ENCODE assay signal across 9 cellular contexts in the genomic region with DNA sequence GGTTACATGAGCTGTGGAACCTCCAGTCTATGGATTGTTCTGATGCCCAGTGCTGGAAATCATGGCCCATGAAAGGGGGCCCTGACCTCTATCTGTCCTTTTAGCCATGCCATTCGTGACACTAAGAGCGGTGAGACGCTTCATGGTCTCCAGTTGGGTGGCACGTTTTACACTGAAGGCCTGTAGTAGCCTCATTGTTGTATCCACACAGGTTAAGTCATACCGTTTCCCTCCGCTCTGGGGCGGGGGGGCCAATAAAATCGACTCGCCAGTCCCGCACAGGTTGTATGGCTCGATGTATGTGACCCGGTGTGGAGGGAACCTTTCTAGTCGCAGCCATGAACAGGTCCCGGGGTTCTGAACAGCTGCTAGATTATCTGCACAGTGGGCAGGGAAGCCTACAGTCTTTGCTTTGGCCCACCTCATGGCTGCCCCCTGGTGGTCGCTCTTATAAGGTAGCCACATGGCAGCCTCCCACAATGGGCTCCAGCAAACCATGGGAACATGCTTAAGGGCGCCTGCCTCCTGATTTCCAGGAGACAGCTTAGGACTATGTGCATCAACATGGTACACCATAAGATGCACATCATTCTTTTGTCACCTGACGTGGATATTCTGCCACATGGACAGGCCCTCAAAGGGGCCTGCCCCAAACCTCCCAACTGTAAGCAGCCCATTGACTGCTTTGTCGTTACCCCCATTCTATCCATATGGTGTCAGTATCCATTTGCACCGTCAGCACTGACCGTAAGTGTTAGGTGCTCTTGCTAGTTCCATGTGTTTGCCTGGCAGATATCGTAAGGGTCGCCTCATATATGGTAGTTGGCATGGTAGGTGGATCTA. TPM values are rescaled to one million over a fixed set of nuclear protein-coding genes. Genes with fewer than 3 reads are reported as not detected.
DNase-seq lines count a peak whose midpoint lies in the region; ATAC-seq lines count a peak whose summit lies in the region.
"Had no signal": no experiment of that assay in that cellular context is flagged by ENCODE, and none has a peak within 500 bp of the region (broad histone marks: within the 10 kb centered on the region; RNA-seq: fewer than 3 reads in every experiment).

No MANE protein-coding gene starts in this region.

- H2BK12ac ChIP-seq in mesenchymal stem cell (ENCODE audit: low read length in 2 of 2) = no peak overlapping the region

- H3K4me3 Mint-ChIP-seq in activated CD8-positive, alpha-beta T cell treated with anti-CD3 and anti-CD28 coated beads, Interleukin-2, amount 10 ng/mL, durations not matched to agents 7 days and 5 days = no peak overlapping the region

- H2BK5ac ChIP-seq in mesenchymal stem cell (ENCODE audit: low read depth, low read length, poor library complexity, severe bottlenecking) = no peak overlapping the region

- H2AK5ac ChIP-seq in mesenchymal stem cell (ENCODE audit: low read length, severe bottlenecking) = no peak overlapping the region

- CTCF ChIA-PET in activated CD8-positive, alpha-beta T cell treated with anti-CD3 and anti-CD28 coated beads, Interleukin-2, amount 10 ng/mL, durations not matched to agents 7 days and 5 days (lab: Charles Lee) = interaction anchor here (0.6 to 8.3 kb wide), 26 partner anchors 11 to 331 kb away, joined by 3 to 118 read pairs (median 6); a partner anchor contains a TSS

- H2BK15ac ChIP-seq in mesenchymal stem cell (ENCODE audit: low read depth, poor library complexity, severe bottlenecking) = no peak overlapping the region

- no peak overlapping the region for H4K91ac ChIP-seq in mesenchymal stem cell (ENCODE audit: low read length)

- H3K4me3 ChIP-seq in effector memory CD4-positive, alpha-beta T cell (ENCODE audit: insufficient read depth, low read depth, low read length, poor library complexity, severe bottlenecking) = no peak overlapping the region
- H3K4me3 ChIP-seq in mesenchymal stem cell (ENCODE audit: insufficient read depth in 1 of 2, low read depth in 1 of 2, low read length in 2 of 2) = no peak overlapping the region

- H3K9me3 ChIP-seq in effector memory CD4-positive, alpha-beta T cell (ENCODE audit: control insufficient read depth, low read length) = no peaks in the 10 kb centered on the region
- H3K9me3 ChIP-seq in mesenchymal stem cell (ENCODE audit: control insufficient read depth, low read length) = no peaks in the 10 kb centered on the region

- H3K27me3 Mint-ChIP-seq in activated CD8-positive, alpha-beta T cell treated with anti-CD3 and anti-CD28 coated beads, Interleukin-2, amount 10 ng/mL, durations not matched to agents 7 days and 5 days (ENCODE audit: low read depth) = no peaks in the 10 kb centered on the region

- POLR2A ChIA-PET in activated CD8-positive, alpha-beta T cell treated with anti-CD3 and anti-CD28 coated beads, Interleukin-2, amount 10 ng/mL, durations not matched to agents 7 days and 5 days (lab: Charles Lee) = interaction anchor here (1.2 to 1.4 kb wide), 2 partner anchors 28 to 31 kb away, joined by 4 read pairs; no protein-coding TSS in a partner anchor

- no peak overlapping the region for H2BK120ac ChIP-seq in mesenchymal stem cell (ENCODE audit: low read depth, low read length)

- H3K9me3 Mint-ChIP-seq in activated CD8-positive, alpha-beta T cell treated with anti-CD3 and anti-CD28 coated beads, Interleukin-2, amount 10 ng/mL, durations not matched to agents 7 days and 5 days (ENCODE audit: insufficient read depth) = peaks cover 4% of the 10 kb centered on the region

- H3K4me2 ChIP-seq in mesenchymal stem cell (ENCODE audit: low read length, poor library complexity, severe bottlenecking) = no peak overlapping the region

- no peak overlapping the region for H3K18ac ChIP-seq in mesenchymal stem cell (ENCODE audit: low read depth in 1 of 2, low read length in 2 of 2)

- H2AFZ ChIP-seq in mesenchymal stem cell (ENCODE audit: low read depth, low read length) = no peak overlapping the region

- H3K27ac Mint-ChIP-seq in activated CD8-positive, alpha-beta T cell treated with anti-CD3 and anti-CD28 coated beads, Interleukin-2, amount 10 ng/mL, durations not matched to agents 7 days and 5 days = no peak overlapping the region

- no peak overlapping the region for H3K4ac ChIP-seq in mesenchymal stem cell (ENCODE audit: low read depth in 1 of 2, low read length in 2 of 2)

- peaks cover 4% of the 10 kb centered on the region for H3K4me1 ChIP-seq in effector memory CD4-positive, alpha-beta T cell (ENCODE audit: control insufficient read depth, insufficient read depth, low read length, poor library complexity, severe bottlenecking)
- H3K4me1 ChIP-seq in mesenchymal stem cell (ENCODE audit: control insufficient read depth, insufficient read depth, low read depth, low read length) = no peaks in the 10 kb centered on the region

- H3K79me1 ChIP-seq in mesenchymal stem cell (replicated peaks; ENCODE audit: low read length, poor library complexity, severe bottlenecking) = no peaks in the 10 kb centered on the region

- H3K27me3 ChIP-seq in effector memory CD4-positive, alpha-beta T cell (replicated peaks; ENCODE audit: control insufficient read depth, insufficient read depth, low read length, poor library complexity, severe bottlenecking) = no peaks in the 10 kb centered on the region
- H3K27me3 ChIP-seq in mesenchymal stem cell (ENCODE audit: control insufficient read depth in 1 of 2, insufficient read depth in 1 of 2, low read length in 2 of 2) = peaks cover 0 to 31% of the 10 kb centered on the region in 2 experiments

- H3K4me1 Mint-ChIP-seq in activated CD8-positive, alpha-beta T cell treated with anti-CD3 and anti-CD28 coated beads, Interleukin-2, amount 10 ng/mL, durations not matched to agents 7 days and 5 days (ENCODE audit: low read depth) = peaks cover 4% of the 10 kb centered on the region

- ATAC-seq in activated CD8-positive, alpha-beta T cell treated with anti-CD3 and anti-CD28 coated beads, Interleukin-2, amount 10 ng/mL, durations not matched to agents 7 days and 5 days = peak; percentile 99
- no peak for ATAC-seq in GM18870 (IDR thresholded peaks at IDR 0.05; ENCODE audit: unreplicated experiment)

- H3K36me3 Mint-ChIP-seq in activated CD8-positive, alpha-beta T cell treated with anti-CD3 and anti-CD28 coated beads, Interleukin-2, amount 10 ng/mL, durations not matched to agents 7 days and 5 days (ENCODE audit: low read depth) = no peaks in the 10 kb centered on the region

- H3K9ac ChIP-seq in mesenchymal stem cell (ENCODE audit: low read length) = no peak overlapping the region

- H4K8ac ChIP-seq in mesenchymal stem cell (ENCODE audit: low read length) = peak overlapping the region; percentile 38

- WGBS in mesenchymal stem cell = 61% methylated on average over 22 of the region's 22 CpGs

- peak; percentile 29 to 69 for DNase-seq in NCI-H524 (lab: John Stamatoyannopoulos, UW)
- DNase-seq in NCI-H524 treated with DMSO at 0.1 percent for 48 hours (lab: John Stamatoyannopoulos, UW) = no peak
- peak; percentile 73 for DNase-seq in NCI-H69 (lab: John Stamatoyannopoulos, UW)
- DNase-seq in activated CD8-positive, alpha-beta T cell treated with anti-CD3 and anti-CD28 coated beads, Interleukin-2, amount 10 ng/mL, durations not matched to agents 7 days and 5 days = peak; percentile 90
- DNase-seq in effector memory CD4-positive, alpha-beta T cell = peak; percentile 61 to 75 (median 75)
- DNase-seq in mesenchymal stem cell = peak; percentile 62
- DNase-seq in stimulated activated CD8-positive, alpha-beta memory T cell treated with anti-CD3 and anti-CD28 coated beads, Interleukin-15, amount 100 ng/mL, for 4 hours (ENCODE audit: low read depth in 2 of 2) = peak; percentile 57 to 71

- no peak overlapping the region for H3K27ac ChIP-seq in effector memory CD4-positive, alpha-beta T cell (ENCODE audit: insufficient read depth, low read length, poor library complexity, severe bottlenecking)
- H3K27ac ChIP-seq in mesenchymal stem cell (ENCODE audit: low read length, poor library complexity, severe bottlenecking) = no peak overlapping the region

- H3K23ac ChIP-seq in mesenchymal stem cell (ENCODE audit: low read length in 2 of 2) = no peak overlapping the region

- no peak overlapping the region for H3K14ac ChIP-seq in mesenchymal stem cell (ENCODE audit: low read length in 2 of 2)

- no peaks in the 10 kb centered on the region for H3K36me3 ChIP-seq in effector memory CD4-positive, alpha-beta T cell (ENCODE audit: control insufficient read depth, insufficient read depth, low read length)
- H3K36me3 ChIP-seq in mesenchymal stem cell (ENCODE audit: control insufficient read depth in 1 of 2, insufficient read depth in 2 of 2, low read depth in 1 of 2, low read length in 2 of 2) = no peaks in the 10 kb centered on the region

RNA-seq across cellular contexts. Expression of a gene that starts 19.7 kb away (rescaled TPM):
- total RNA-seq in activated CD8-positive, alpha-beta T cell treated with anti-CD3 and anti-CD28 coated beads, Interleukin-2, amount 10 ng/mL, durations not matched to agents 7 days and 5 days = 10 to 100 TPM; 77.1 to 80.2 TPM
- polyA plus RNA-seq in mesenchymal stem cell (2013, experiment 1 of 2) = 4.5 TPM
- 4.5 TPM for polyA plus RNA-seq in mesenchymal stem cell (2013, experiment 2 of 2)
- polyA plus RNA-seq: neural cell had no signal

RNA-seq across cellular contexts. Expression of a gene that starts 21.4 kb away (rescaled TPM):
- 1 to 10 TPM; 6.9 to 8.5 TPM for total RNA-seq in activated CD8-positive, alpha-beta T cell treated with anti-CD3 and anti-CD28 coated beads, Interleukin-2, amount 10 ng/mL, durations not matched to agents 7 days and 5 days
- polyA plus RNA-seq in mesenchymal stem cell (2013, experiment 1 of 2) = not detected
- polyA plus RNA-seq in mesenchymal stem cell (2013, experiment 2 of 2) = not detected
- polyA plus RNA-seq: neural cell had no signal

RNA-seq across cellular contexts. Expression of a gene that starts 59.1 kb away (rescaled TPM):
- total RNA-seq in activated CD8-positive, alpha-beta T cell treated with anti-CD3 and anti-CD28 coated beads, Interleukin-2, amount 10 ng/mL, durations not matched to agents 7 days and 5 days = 10 to 100 TPM; 62.4 TPM
- polyA plus RNA-seq in mesenchymal stem cell (2013, experiment 1 of 2) = 28.5 TPM
- polyA plus RNA-seq in mesenchymal stem cell (2013, experiment 2 of 2) = 29.7 TPM
- polyA plus RNA-seq: neural cell had no signal
